12 cellular contexts compared by ENCODE assay signal in the genomic region with DNA sequence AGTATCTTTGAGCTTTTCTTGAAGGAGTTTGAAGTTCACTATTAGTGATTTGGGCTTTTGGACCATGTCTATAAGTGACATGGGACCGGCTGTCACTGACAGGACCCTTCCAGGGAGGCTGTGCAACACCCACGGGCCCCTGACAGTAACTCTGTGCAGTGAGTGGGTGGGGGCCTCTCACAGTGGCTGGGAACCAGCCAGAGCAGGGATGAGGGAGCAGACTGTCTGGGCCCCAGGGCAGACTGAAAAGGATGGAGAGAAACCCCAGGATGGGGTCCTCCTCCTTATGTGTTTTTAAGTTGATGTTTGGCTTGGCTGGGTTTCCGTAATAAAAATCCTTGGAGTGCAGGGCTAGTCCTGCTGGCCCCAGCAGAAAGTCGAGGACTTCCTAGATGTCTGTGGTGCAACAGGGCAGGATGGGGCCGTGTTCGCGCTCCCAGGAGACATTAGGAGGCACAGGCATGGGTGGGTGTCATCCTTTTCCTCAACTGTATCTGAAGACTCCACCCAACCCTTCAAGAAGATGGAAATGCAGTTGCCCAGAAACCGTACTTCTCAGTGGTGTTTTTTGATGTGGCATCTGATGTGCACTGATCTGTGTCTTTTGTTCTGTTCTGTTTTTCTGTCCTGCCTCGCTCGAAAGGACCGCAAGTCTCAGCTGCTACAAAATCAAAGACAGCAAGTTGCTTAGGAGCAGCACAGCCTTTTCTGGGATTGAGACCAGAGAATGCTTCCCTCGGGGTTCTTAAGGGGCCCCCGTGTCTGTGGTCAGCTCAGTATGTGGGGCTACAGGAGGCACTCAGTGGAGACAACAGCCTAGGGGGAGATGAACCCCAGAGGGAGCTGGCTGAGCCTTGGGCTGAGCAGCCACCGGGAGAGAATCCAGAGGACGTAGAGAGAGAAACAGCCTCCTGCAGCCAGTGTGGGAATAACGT. TPM values are rescaled to one million over a fixed set of nuclear protein-coding genes. Genes with fewer than 3 reads are reported as not detected.
DNase-seq lines count a peak whose midpoint lies in the region; ATAC-seq and TF ChIP-seq lines count a peak whose summit lies in the region.
"Had no signal": no experiment of that assay in that cellular context is flagged by ENCODE, and none has a peak within 500 bp of the region (broad histone marks: within the 10 kb centered on the region; RNA-seq: fewer than 3 reads in every experiment).

No MANE protein-coding gene starts in this region.

- peak overlapping the region; percentile 42 for H3K4me3 ChIP-seq in naive thymus-derived CD4-positive, alpha-beta T cell (ENCODE audit: low read length)
- H3K4me3 ChIP-seq: SK-N-MC, stomach had no signal

- H3K36me3 ChIP-seq in naive thymus-derived CD4-positive, alpha-beta T cell (ENCODE audit: control insufficient read depth in 2 of 3, insufficient read depth in 3 of 3, low read length in 3 of 3) = peaks cover 0 to 7% (median under 1%) of the 10 kb centered on the region in 3 experiments

- no peaks in the 10 kb centered on the region for H3K27me3 ChIP-seq in CD4-positive, alpha-beta T cell (ENCODE audit: control insufficient read depth, insufficient read depth, low read length)
- H3K27me3 ChIP-seq in naive thymus-derived CD4-positive, alpha-beta T cell (ENCODE audit: control insufficient read depth in 2 of 2, insufficient read depth in 2 of 2, low read length in 2 of 2) = no peaks in the 10 kb centered on the region
- H3K27me3 ChIP-seq: stomach had no signal

- peaks cover 53% of the 10 kb centered on the region for H3K36me3 Mint-ChIP-seq in CD4-positive, alpha-beta T cell (ENCODE audit: low read depth)
- peaks cover 4 to 71% (median 33%) of the 10 kb centered on the region in 5 donors for H3K36me3 Mint-ChIP-seq in naive thymus-derived CD4-positive, alpha-beta T cell

- no peak for TF ChIP-seq CTCF in CD4-positive, alpha-beta T cell (IDR thresholded peaks at IDR 0.05)

- H3K9me3 Mint-ChIP-seq in CD4-positive, alpha-beta T cell = no peaks in the 10 kb centered on the region
- peaks cover 0 to 1% (median 0%) of the 10 kb centered on the region in 11 donors for H3K9me3 Mint-ChIP-seq in naive thymus-derived CD4-positive, alpha-beta T cell

- H3K27ac Mint-ChIP-seq in CD4-positive, alpha-beta T cell = peak overlapping the region; percentile 99
- H3K27ac Mint-ChIP-seq in naive thymus-derived CD4-positive, alpha-beta T cell = peak overlapping the region; percentile 96 to 100 (median 99)

- peaks cover 92% of the 10 kb centered on the region for H3K4me1 Mint-ChIP-seq in CD4-positive, alpha-beta T cell (ENCODE audit: low read depth)
- peaks cover 64 to 96% (median 85%) of the 10 kb centered on the region in 7 donors for H3K4me1 Mint-ChIP-seq in naive thymus-derived CD4-positive, alpha-beta T cell

- POLR2A ChIA-PET in CD4-positive, alpha-beta T cell (lab: Charles Lee) = interaction anchor here (0.8 to 3.0 kb wide), 9 partner anchors 10 to 166 kb away, joined by 3 to 13 read pairs (median 8); a partner anchor contains a TSS
- POLR2A ChIA-PET in naive thymus-derived CD4-positive, alpha-beta T cell (lab: Charles Lee) = interaction anchor here (0.8 to 5.5 kb wide), 14 partner anchors 8 to 54 kb away, joined by 3 to 30 read pairs (median 4); a partner anchor contains a TSS

- ATAC-seq in CD4-positive, alpha-beta T cell (ENCODE audit: poor library complexity) = peak; percentile 66
- ATAC-seq in GM21825 (IDR thresholded peaks at IDR 0.05; ENCODE audit: unreplicated experiment) = peak; percentile 47
- ATAC-seq in naive thymus-derived CD4-positive, alpha-beta T cell = peak; percentile 84
- no peak for ATAC-seq in GM18505 (IDR thresholded peaks at IDR 0.05; ENCODE audit: unreplicated experiment)

- CTCF ChIA-PET in CD4-positive, alpha-beta T cell (lab: Charles Lee) = interaction anchor here (1.3 to 2.9 kb wide), 3 partner anchors 40 to 190 kb away, joined by 3 to 7 read pairs (median 6); no protein-coding TSS in a partner anchor
- CTCF ChIA-PET in naive thymus-derived CD4-positive, alpha-beta T cell (lab: Charles Lee) = interaction anchor here (0.8 to 1.2 kb wide), 2 partner anchors 8 to 37 kb away, joined by 3 to 4 read pairs; no protein-coding TSS in a partner anchor

- no peak for TF ChIP-seq POLR2A in GM18505 (IDR thresholded peaks at IDR 0.05; ENCODE audit: borderline replicate concordance, extremely low read depth, insufficient read depth, insufficient read length)

- no peaks in the 10 kb centered on the region for H3K9me3 ChIP-seq in CD4-positive, alpha-beta T cell (ENCODE audit: control insufficient read depth, low read length)
- no peaks in the 10 kb centered on the region for H3K9me3 ChIP-seq in naive thymus-derived CD4-positive, alpha-beta T cell (ENCODE audit: control insufficient read depth in 2 of 3, low read length in 3 of 3)
- H3K9me3 ChIP-seq: stomach had no signal

- H3K4me3 Mint-ChIP-seq in CD4-positive, alpha-beta T cell = peak overlapping the region; percentile 82
- peak overlapping the region; percentile 74 to 95 (median 87) for H3K4me3 Mint-ChIP-seq in naive thymus-derived CD4-positive, alpha-beta T cell

- peak in 8 of 10 experiments; percentile 25 to 53 (median 38) for DNase-seq in CD4-positive, alpha-beta T cell
- DNase-seq in activated T-cell treated with anti-CD3 and anti-CD28 coated beads for 4 hours = peak; percentile 35
- peak in 8 of 9 donors; percentile 53 to 87 (median 82) for DNase-seq in naive thymus-derived CD4-positive, alpha-beta T cell
- no peak for DNase-seq in occipital lobe (lab: John Stamatoyannopoulos, UW)
- no peak for DNase-seq in NCI-H524 treated with DMSO at 0.1 percent for 48 hours (lab: John Stamatoyannopoulos, UW)
- DNase-seq in COLO668 (lab: John Stamatoyannopoulos, UW; ENCODE audit: unreplicated experiment) = no peak
- DNase-seq: C1 segment of cervical spinal cord, NCI-H1048, stomach had no signal

- no peaks in the 10 kb centered on the region for H3K27me3 Mint-ChIP-seq in CD4-positive, alpha-beta T cell
- H3K27me3 Mint-ChIP-seq in naive thymus-derived CD4-positive, alpha-beta T cell = no peaks in the 10 kb centered on the region

- peaks cover 68 to 100% of the 10 kb centered on the region in 2 donors for H3K4me1 ChIP-seq in naive thymus-derived CD4-positive, alpha-beta T cell (ENCODE audit: control insufficient read depth in 2 of 2, insufficient read depth in 2 of 2, low read length in 2 of 2)

- peak overlapping the region; percentile 77 for H3K27ac ChIP-seq in CD4-positive, alpha-beta T cell (ENCODE audit: low read depth, low read length)
- H3K27ac ChIP-seq in naive thymus-derived CD4-positive, alpha-beta T cell (ENCODE audit: low read depth, low read length) = peak overlapping the region; percentile 70
- H3K27ac ChIP-seq: SK-N-MC had no signal

- intact Hi-C loops in CD4-positive, alpha-beta T cell (cut with DNase I, micrococcal nuclease) = loop anchor here (1.0 to 2.0 kb wide), 3 partner anchors 23 to 55 kb away; a partner anchor contains a TSS
- intact Hi-C loops in naive thymus-derived CD4-positive, alpha-beta T cell (cut with micrococcal nuclease) = loop anchor here (1.0 to 5.0 kb wide), 9 partner anchors 10 to 139 kb away; a partner anchor contains a TSS

RNA-seq across cellular contexts. Expression of a gene that starts 24.2 kb away (rescaled TPM):
- total RNA-seq in CD4-positive, alpha-beta T cell = 1 to 10 TPM; 7.1 to 7.5 TPM
- 10 to 100 TPM in 3 of 5 experiments, 1 to 10 TPM in 2; 6.2 to 13.9 (median 12.1) TPM for total RNA-seq in naive thymus-derived CD4-positive, alpha-beta T cell
- 10 to 100 TPM; 11.0 to 16.4 TPM for polyA plus RNA-seq in naive thymus-derived CD4-positive, alpha-beta T cell
- total RNA-seq in occipital lobe = 9.2 TPM

RNA-seq across cellular contexts. Expression of a gene that starts 55.0 kb away (rescaled TPM):
- 10 to 100 TPM; 12.1 to 15.9 TPM for total RNA-seq in CD4-positive, alpha-beta T cell
- 10 to 100 TPM; 39.4 to 94.7 (median 66.9) TPM for total RNA-seq in naive thymus-derived CD4-positive, alpha-beta T cell
- polyA plus RNA-seq in naive thymus-derived CD4-positive, alpha-beta T cell = 1 to 10 TPM; 4.7 to 6.6 TPM
- 29.3 TPM for total RNA-seq in occipital lobe

Comparison
In these comparisons a context has a peak if more than half of its experiments do, and no peak if none do; other contexts are left out.
1. DNase-seq: peak in CD4-positive, alpha-beta T cell (8 of 10), activated T-cell treated with anti-CD3 and anti-CD28 coated beads for 4 hours (single experiment) and naive thymus-derived CD4-positive, alpha-beta T cell (8 of 9); none in occipital lobe (single experiment), NCI-H524 treated with DMSO at 0.1 percent for 48 hours (single experiment) and COLO668 (single experiment).